Comparison of ENCODE assay signal across 14 cellular contexts in genomic region chr16:89981414-89981813, GRCh38. TPM values are rescaled to one million over a fixed set of nuclear protein-coding genes. Genes with fewer than 3 reads are reported as not detected.
DNase-seq lines count a peak whose midpoint lies in the region; ATAC-seq lines count a peak whose summit lies in the region.
"Had no signal": no experiment of that assay in that cellular context is flagged by ENCODE, and none has a peak within 500 bp of the region (broad histone marks: within the 10 kb centered on the region; RNA-seq: fewer than 3 reads in every experiment).

No MANE protein-coding gene starts in this region.

- H3K4me1 Mint-ChIP-seq in activated naive CD8-positive, alpha-beta T cell treated with anti-CD3 and anti-CD28 coated beads, Interleukin-2, amount 50 U/mL, for 24 hours: peaks cover 27% of the 10 kb centered on the region
- H3K4me1 Mint-ChIP-seq in CD8-positive, alpha-beta memory T cell: peaks cover 0 to 9% (median 0%) of the 10 kb centered on the region in 3 donors

- H3K9me3 ChIP-seq in CD8-positive, alpha-beta memory T cell (ENCODE audit: low read length): no peaks in the 10 kb centered on the region
- H3K9me3 ChIP-seq: BLaER1 treated with 17β-estradiol and CSF1 and Interleukin-3, amounts not matched to agents 10 nM and 100 nM; SJSA1 had no signal

- H3K4me3 Mint-ChIP-seq in activated naive CD8-positive, alpha-beta T cell treated with anti-CD3 and anti-CD28 coated beads, Interleukin-2, amount 50 U/mL, for 24 hours: no peak overlapping the region
- H3K4me3 Mint-ChIP-seq in CD8-positive, alpha-beta memory T cell: no peak overlapping the region

- ATAC-seq in GM18867 (IDR thresholded peaks at IDR 0.05; ENCODE audit: unreplicated experiment) (peak; percentile 58), HG03095 (IDR thresholded peaks at IDR 0.05; ENCODE audit: unreplicated experiment) (peak; percentile 76), HG02884 (IDR thresholded peaks at IDR 0.05; ENCODE audit: unreplicated experiment) (no peak), GM21381 (IDR thresholded peaks at IDR 0.05; ENCODE audit: unreplicated experiment) (no peak)
- peak; percentile 95 for ATAC-seq in activated naive CD8-positive, alpha-beta T cell treated with anti-CD3 and anti-CD28 coated beads, Interleukin-2, amount 50 U/mL, for 24 hours

- peaks cover 52% of the 10 kb centered on the region for H3K36me3 Mint-ChIP-seq in activated naive CD8-positive, alpha-beta T cell treated with anti-CD3 and anti-CD28 coated beads, Interleukin-2, amount 50 U/mL, for 24 hours (ENCODE audit: low read depth)
- peaks cover 4 to 78% (median 18%) of the 10 kb centered on the region in 3 donors for H3K36me3 Mint-ChIP-seq in CD8-positive, alpha-beta memory T cell

- H3K27me3 ChIP-seq in CD8-positive, alpha-beta memory T cell (ENCODE audit: insufficient read depth, low read length, poor library complexity, severe bottlenecking): no peaks in the 10 kb centered on the region
- H3K27me3 ChIP-seq: BLaER1 treated with 17β-estradiol and CSF1 and Interleukin-3, amounts not matched to agents 10 nM and 100 nM; SJSA1 had no signal

- CTCF ChIA-PET in CD8-positive, alpha-beta memory T cell (lab: Charles Lee): no interaction called here

- POLR2A ChIA-PET in CD8-positive, alpha-beta memory T cell (lab: Charles Lee): no interaction called here

- DNase-seq in COLO829 (ENCODE audit: low spot score) (peak; percentile 85), GF-D8 (lab: John Stamatoyannopoulos, UW) (no peak)
- peak; percentile 22 for DNase-seq in activated naive CD8-positive, alpha-beta T cell treated with anti-CD3 and anti-CD28 coated beads, Interleukin-2, amount 50 U/mL, for 24 hours
- DNase-seq in CD8-positive, alpha-beta memory T cell: no peak
- DNase-seq: KBM-7; NCI-H1694; NCI-H774; stimulated activated CD4-positive, alpha-beta T cell treated with anti-CD3 and anti-CD28 coated beads, Interleukin-4, amount 100 ng/mL, for 24 hours had no signal

- H3K27me3 Mint-ChIP-seq in activated naive CD8-positive, alpha-beta T cell treated with anti-CD3 and anti-CD28 coated beads, Interleukin-2, amount 50 U/mL, for 24 hours: no peaks in the 10 kb centered on the region
- H3K27me3 Mint-ChIP-seq in CD8-positive, alpha-beta memory T cell: no peaks in the 10 kb centered on the region

- peaks cover 57% of the 10 kb centered on the region for H3K36me3 ChIP-seq in CD8-positive, alpha-beta memory T cell (ENCODE audit: insufficient read depth, low read length)

- peak overlapping the region; percentile 59 for H3K27ac Mint-ChIP-seq in activated naive CD8-positive, alpha-beta T cell treated with anti-CD3 and anti-CD28 coated beads, Interleukin-2, amount 50 U/mL, for 24 hours
- H3K27ac Mint-ChIP-seq in CD8-positive, alpha-beta memory T cell: no peak overlapping the region

- H3K9me3 Mint-ChIP-seq in activated naive CD8-positive, alpha-beta T cell treated with anti-CD3 and anti-CD28 coated beads, Interleukin-2, amount 50 U/mL, for 24 hours: no peaks in the 10 kb centered on the region
- no peaks in the 10 kb centered on the region for H3K9me3 Mint-ChIP-seq in CD8-positive, alpha-beta memory T cell

- no peak overlapping the region for H3K27ac ChIP-seq in CD8-positive, alpha-beta memory T cell (ENCODE audit: low read depth, low read length)
- H3K27ac ChIP-seq: BLaER1 treated with 17β-estradiol and CSF1 and Interleukin-3, amounts not matched to agents 10 nM and 100 nM; SJSA1 had no signal

- no peak overlapping the region for H3K4me3 ChIP-seq in CD8-positive, alpha-beta memory T cell (ENCODE audit: low read length)
- H3K4me3 ChIP-seq: BLaER1 treated with 17β-estradiol and CSF1 and Interleukin-3, amounts not matched to agents 10 nM and 100 nM; SJSA1 had no signal

- H3K4me1 ChIP-seq in CD8-positive, alpha-beta memory T cell (ENCODE audit: insufficient read depth, low read length): no peaks in the 10 kb centered on the region
- H3K4me1 ChIP-seq: SJSA1 had no signal

RNA-seq across cellular contexts. Expression of gene DEF8, which starts 32.9 kb away (rescaled TPM):
- 10 to 100 TPM; 41.1 to 44.9 TPM for total RNA-seq in CD8-positive, alpha-beta memory T cell
- polyA plus RNA-seq in CD8-positive, alpha-beta memory T cell: 28.4 TPM

RNA-seq across cellular contexts. Expression of gene DBNDD1, which starts 37.8 kb away (rescaled TPM):
- under 1 TPM; 0.13 to 0.18 TPM for total RNA-seq in CD8-positive, alpha-beta memory T cell
- polyA plus RNA-seq in CD8-positive, alpha-beta memory T cell: 0.94 TPM

RNA-seq across cellular contexts. Expression of gene TUBB3, which starts 58.3 kb away (rescaled TPM):
- total RNA-seq in CD8-positive, alpha-beta memory T cell: under 1 TPM; 0.31 to 0.38 TPM
- not detected for polyA plus RNA-seq in CD8-positive, alpha-beta memory T cell

Comparison
In these comparisons a context has a peak if more than half of its experiments do, and no peak if none do; other contexts are left out.
1. DNase-seq: peak in COLO829 (single experiment) and activated naive CD8-positive, alpha-beta T cell treated with anti-CD3 and anti-CD28 coated beads, Interleukin-2, amount 50 U/mL, for 24 hours (single experiment); none in CD8-positive, alpha-beta memory T cell (0 of 5) and GF-D8 (single experiment).
2. ATAC-seq: peak in GM18867 (single experiment), HG03095 (single experiment) and activated naive CD8-positive, alpha-beta T cell treated with anti-CD3 and anti-CD28 coated beads, Interleukin-2, amount 50 U/mL, for 24 hours (single experiment); none in HG02884 (single experiment) and GM21381 (single experiment).